ENCODE assay signal across 9 cellular contexts in genomic region chr2:72115361-72116080, GRCh38. TPM values are rescaled to one million over a fixed set of nuclear protein-coding genes. Genes with fewer than 3 reads are reported as not detected.
DNase-seq lines count a peak whose midpoint lies in the region; ATAC-seq and TF ChIP-seq lines count a peak whose summit lies in the region.
"Had no signal": no experiment of that assay in that cellular context is flagged by ENCODE, and none has a peak within 500 bp of the region (broad histone marks: within the 10 kb centered on the region; RNA-seq: fewer than 3 reads in every experiment).

No MANE protein-coding gene starts in this region.

- no TSS peak for BruUV-seq in PC-9 (replicated peaks; lab: Mats Ljungman, UMichigan)

- H3K9me3 ChIP-seq in PC-9 (ENCODE audit: insufficient read depth, low read depth) (peaks cover 3% of the 10 kb centered on the region; the same call in 1 of the 2 replicates), esophagus squamous epithelium (no peaks in the 10 kb centered on the region)

- no peak for TF ChIP-seq POLR2A in esophagus squamous epithelium (IDR thresholded peaks at IDR 0.05)

- H3K27ac Mint-ChIP-seq in osteocyte (ENCODE audit: unreplicated experiment): peak overlapping the region; percentile 93
- no peak overlapping the region for H3K27ac Mint-ChIP-seq in activated naive CD4-positive, alpha-beta T cell treated with anti-CD3 and anti-CD28 coated beads, Interleukin-2, amount 50 U/mL, for 72 hours

- peak; percentile 79 for DNase-seq in DMS79 treated with DMSO at 0.1 percent for 48 hours (lab: John Stamatoyannopoulos, UW)
- DNase-seq in PC-9: peak; percentile 99
- no peak for DNase-seq in esophagus squamous epithelium (lab: John Stamatoyannopoulos, UW)
- DNase-seq in osteocyte (ENCODE audit: extremely low spot score, unreplicated experiment): peak; percentile 99
- no peak for DNase-seq in NCI-H2081 treated with DMSO at 0.1 percent for 48 hours (lab: John Stamatoyannopoulos, UW)
- no peak for DNase-seq in activated naive CD4-positive, alpha-beta T cell treated with anti-CD3 and anti-CD28 coated beads, Interleukin-2, amount 50 U/mL, for 72 hours (ENCODE audit: low spot score in 2 of 2)
- no peak for DNase-seq in activated CD4-positive, CD25-positive, alpha-beta regulatory T cell treated with anti-CD3 and anti-CD28 coated beads, Interleukin-2, amount 50 U/mL, for 72 hours
- DNase-seq: effector memory CD4-positive, alpha-beta T cell had no signal

- no peak for TF ChIP-seq CTCF in PC-9 (conservative IDR thresholded peaks at IDR 0.05)
- TF ChIP-seq CTCF in esophagus squamous epithelium (IDR thresholded peaks at IDR 0.05): no peak
- no peak for TF ChIP-seq CTCF in osteocyte (IDR thresholded peaks at IDR 0.05)

- H3K4me1 ChIP-seq in PC-9 (replicated peaks; ENCODE audit: insufficient read depth) (peaks cover 34% of the 10 kb centered on the region), esophagus squamous epithelium (peaks cover 14 to 35% (median 22%) of the 10 kb centered on the region in 3 donors)

- no peaks in the 10 kb centered on the region for H3K9me2 ChIP-seq in PC-9 (ENCODE audit: insufficient read depth)

- WGBS in esophagus squamous epithelium, 2 donors: 0 to 39% methylated on average over 1 to 4 of the region's 14 CpGs

- H3K4me2 ChIP-seq in PC-9: peak overlapping the region; percentile 72

- H3K27ac ChIP-seq in PC-9 (peak overlapping the region; percentile 80), esophagus squamous epithelium (peak overlapping the region; percentile 67 to 87 (median 76))

- H3K36me3 ChIP-seq in PC-9 (ENCODE audit: low read depth): no peaks in the 10 kb centered on the region
- no peaks in the 10 kb centered on the region for H3K36me3 ChIP-seq in esophagus squamous epithelium

- no peak for ATAC-seq in GM21717 (IDR thresholded peaks at IDR 0.05; ENCODE audit: unreplicated experiment)
- ATAC-seq in activated naive CD4-positive, alpha-beta T cell treated with anti-CD3 and anti-CD28 coated beads, Interleukin-2, amount 50 U/mL, for 72 hours: no peak

- CTCF ChIA-PET in PC-9 (lab: Charles Lee): interaction anchor here (0.6 to 2.1 kb wide), 4 partner anchors 14 to 192 kb away, joined by 3 to 6 read pairs (median 4); no protein-coding TSS in a partner anchor

- H3K9me3 Mint-ChIP-seq in osteocyte (ENCODE audit: unreplicated experiment): no peaks in the 10 kb centered on the region
- no peaks in the 10 kb centered on the region for H3K9me3 Mint-ChIP-seq in activated naive CD4-positive, alpha-beta T cell treated with anti-CD3 and anti-CD28 coated beads, Interleukin-2, amount 50 U/mL, for 72 hours

- H3K4me1 Mint-ChIP-seq in osteocyte (ENCODE audit: unreplicated experiment): peaks cover 40% of the 10 kb centered on the region

- H3K79me2 ChIP-seq in PC-9 (ENCODE audit: low read depth): no peaks in the 10 kb centered on the region

- H3K27me3 Mint-ChIP-seq in osteocyte (ENCODE audit: unreplicated experiment): peaks cover 2% of the 10 kb centered on the region

- no peaks in the 10 kb centered on the region for H3K36me3 Mint-ChIP-seq in osteocyte (ENCODE audit: unreplicated experiment)
- peaks cover 0 to 6% of the 10 kb centered on the region in 2 donors for H3K36me3 Mint-ChIP-seq in activated naive CD4-positive, alpha-beta T cell treated with anti-CD3 and anti-CD28 coated beads, Interleukin-2, amount 50 U/mL, for 72 hours

- peaks cover 20% of the 10 kb centered on the region for H3F3A ChIP-seq in PC-9 (ENCODE audit: insufficient read depth, low read depth)

- H3K4me3 Mint-ChIP-seq in osteocyte (ENCODE audit: unreplicated experiment): no peak overlapping the region

- H2AFZ ChIP-seq in PC-9: peak overlapping the region; percentile 18; the same call in 1 of the 2 replicates

- H4K20me1 ChIP-seq in PC-9 (ENCODE audit: insufficient read depth): no peaks in the 10 kb centered on the region

- intact Hi-C loops in PC-9 (cut with micrococcal nuclease; ENCODE audit: unreplicated experiment): loop anchor here (1.0 to 10.0 kb wide), 2 partner anchors 23 to 371 kb away; no protein-coding TSS in a partner anchor
- intact Hi-C loops in esophagus squamous epithelium (cut with DNase I): no loop called here

- POLR2A ChIA-PET in PC-9 (lab: Charles Lee; ENCODE audit: unreplicated experiment): interaction anchor here (0.6 to 0.7 kb wide), 2 partner anchors 35 to 576 kb away, joined by 5 to 6 read pairs; no protein-coding TSS in a partner anchor

- H3K4me3 ChIP-seq in PC-9 (peak overlapping the region; percentile 4; the same call in 1 of the 2 replicates), esophagus squamous epithelium (peak overlapping the region in 1 of 4 donors; percentile 14)

- H3K27me3 ChIP-seq in PC-9 (ENCODE audit: insufficient read depth, low read depth) (no peaks in the 10 kb centered on the region), esophagus squamous epithelium (peaks cover 0 to 31% (median 0%) of the 10 kb centered on the region in 4 donors)

RNA-seq across cellular contexts. Expression of gene CYP26B1, which starts 32.1 kb away (rescaled TPM):
- total RNA-seq in PC-9 (2021): 0.55 and 1.3 TPM in 2 replicates
- total RNA-seq in esophagus squamous epithelium: 1 to 10 TPM in 3 of 4 donors, under 1 TPM in 1; 0.62 to 6.7 (median 1.3) TPM
- total RNA-seq in osteocyte: 0.89 and 1.3 TPM in 2 replicates
- total RNA-seq in activated naive CD4-positive, alpha-beta T cell treated with anti-CD3 and anti-CD28 coated beads, Interleukin-2, amount 50 U/mL, for 72 hours: under 1 TPM in 1 of 2 donors, not detected in 1; 0.06 TPM

Comparison
In these comparisons a context has a peak if more than half of its experiments do, and no peak if none do; other contexts are left out.
1. DNase-seq: peak in DMS79 treated with DMSO at 0.1 percent for 48 hours (single experiment), PC-9 (2 of 2) and osteocyte (single experiment); none in esophagus squamous epithelium (single experiment), NCI-H2081 treated with DMSO at 0.1 percent for 48 hours (single experiment), activated naive CD4-positive, alpha-beta T cell treated with anti-CD3 and anti-CD28 coated beads, Interleukin-2, amount 50 U/mL, for 72 hours (0 of 2) and activated CD4-positive, CD25-positive, alpha-beta regulatory T cell treated with anti-CD3 and anti-CD28 coated beads, Interleukin-2, amount 50 U/mL, for 72 hours (single experiment).